9 cellular contexts compared by ENCODE assay signal in genomic region chr1:113391643-113392271, GRCh38. TPM values are rescaled to one million over a fixed set of nuclear protein-coding genes. Genes with fewer than 3 reads are reported as not detected.
DNase-seq lines count a peak whose midpoint lies in the region; ATAC-seq, FAIRE-seq and TF ChIP-seq lines count a peak whose summit lies in the region.
"Had no signal": no experiment of that assay in that cellular context is flagged by ENCODE, and none has a peak within 500 bp of the region (broad histone marks: within the 10 kb centered on the region; RNA-seq: fewer than 3 reads in every experiment).

No MANE protein-coding gene starts in this region.

- H3K4me3 ChIP-seq in SK-N-SH (ENCODE audit: low read depth in 2 of 2, low read length in 1 of 2): peak overlapping the region; percentile 87 to 98
- H3K4me3 ChIP-seq in H1 (ENCODE audit: extremely low read depth in 1 of 4, insufficient read depth in 2 of 4, low read depth in 3 of 4, low read length in 4 of 4): peak overlapping the region; percentile 78 to 94 (median 84)

- H2BK12ac ChIP-seq in H1 (ENCODE audit: low read depth, low read length): no peak overlapping the region

- peaks cover 17% of the 10 kb centered on the region for H3K23me2 ChIP-seq in H1 (ENCODE audit: low read depth, low read length)

- no peak overlapping the region for H3K56ac ChIP-seq in H1 (replicated peaks; ENCODE audit: insufficient read length, low read depth, low read length)

- no peak for TF ChIP-seq POLR2A in H1 (IDR thresholded peaks at IDR 0.05; ENCODE audit: control extremely low read depth in 1 of 2, low read depth in 2 of 2, low read length in 2 of 2)

- POLR2A ChIA-PET in SK-N-SH (lab: Yijun Ruan, JAX): interaction anchor here (0.8 to 1.4 kb wide), 5 partner anchors 109 to 319 kb away, joined by 3 to 9 read pairs (median 3); partner anchors contain the start of gene LRIG2
- POLR2A ChIA-PET in H1 (lab: Charles Lee; ENCODE audit: partially characterized antibody): interaction anchor here (0.6 kb wide), 1 partner anchor 36 kb away, joined by 3 read pairs; no protein-coding TSS in a partner anchor

- no peak overlapping the region for H2AK5ac ChIP-seq in H1 (ENCODE audit: low read depth, low read length)

- peaks cover 14% of the 10 kb centered on the region for H3F3A ChIP-seq in SK-N-SH (replicated peaks; ENCODE audit: insufficient read depth)

- H3K4me3 Mint-ChIP-seq in stimulated activated naive CD8-positive, alpha-beta T cell treated with anti-CD3 and anti-CD28 coated beads, Interleukin-15, Interleukin-2, amounts not matched to agents 100 ng/mL and 50 ng/mL, for 24 hours: peak overlapping the region; percentile 91
- peak overlapping the region; percentile 92 for H3K4me3 Mint-ChIP-seq in natural killer cell treated with Interleukin-12 subunit alpha and Interleukin-12 subunit beta and Interleukin-15 and Interleukin-18, amount 100 ng/mL, for 72 hours

- ATAC-seq in stimulated activated naive CD8-positive, alpha-beta T cell treated with anti-CD3 and anti-CD28 coated beads, Interleukin-15, Interleukin-2, amounts not matched to agents 100 U/mL and 50 U/mL, for 24 hours: no peak
- no peak for ATAC-seq in natural killer cell treated with Interleukin-12 subunit alpha and Interleukin-12 subunit beta and Interleukin-15 and Interleukin-18, amount 100 ng/mL, for 72 hours
- ATAC-seq in GM18511 (IDR thresholded peaks at IDR 0.05; ENCODE audit: unreplicated experiment) (no peak), GM19324 (IDR thresholded peaks at IDR 0.05; ENCODE audit: low FRiP score, unreplicated experiment) (no peak), GM18867 (IDR thresholded peaks at IDR 0.05; ENCODE audit: unreplicated experiment) (no peak)

- H3K4me1 ChIP-seq in SK-N-SH (ENCODE audit: control insufficient read depth in 1 of 2, insufficient read depth in 2 of 2, low read depth in 1 of 2, low read length in 1 of 2) (peaks cover 0 to 18% of the 10 kb centered on the region in 2 experiments; a peak in 2 of 4 replicates), H1 (replicated peaks in 1 of 4; ENCODE audit: control insufficient read depth in 3 of 4, insufficient read depth in 4 of 4, low read length in 3 of 4) (peaks cover 0 to 11% (median 4%) of the 10 kb centered on the region in 4 experiments; a peak in 3 of 7 replicates)

- H3K79me1 ChIP-seq in H1 (ENCODE audit: low read depth, low read length): no peaks in the 10 kb centered on the region

- WGBS in SK-N-SH (ENCODE audit: low lambda C conversion rate): 0% methylated on average over 9 of the region's 9 CpGs
- 38% methylated on average over 9 of the region's 9 CpGs; no CpG with 5 or more reads in 1 of the 2 experiments for WGBS in H1 (ENCODE audit: extremely low coverage in 1 of 2, insufficient coverage in 1 of 2, insufficient read length in 1 of 2, insufficient replicate concordance in 2 of 2, low coverage in 1 of 2, low lambda C conversion rate in 2 of 2, missing lambda C conversion rate in 1 of 2), 2 experiments

- H3K27ac ChIP-seq in SK-N-SH (ENCODE audit: low read depth in 2 of 2, low read length in 1 of 2): peak overlapping the region; percentile 16 to 94; a peak in 3 of 4 replicates
- no peak overlapping the region for H3K27ac ChIP-seq in H1 (ENCODE audit: low read depth, low read length)

- H3K79me2 ChIP-seq in SK-N-SH (ENCODE audit: insufficient read depth) (peaks cover 63% of the 10 kb centered on the region), H1 (ENCODE audit: control insufficient read depth in 1 of 2, insufficient read depth in 2 of 2, low read length in 2 of 2) (peaks cover 0 to 37% of the 10 kb centered on the region in 2 experiments; a peak in 3 of 4 replicates)

- H3K4ac ChIP-seq in H1 (replicated peaks; ENCODE audit: insufficient read length, low read depth, low read length): no peak overlapping the region

- H3K36me3 Mint-ChIP-seq in stimulated activated naive CD8-positive, alpha-beta T cell treated with anti-CD3 and anti-CD28 coated beads, Interleukin-15, Interleukin-2, amounts not matched to agents 100 ng/mL and 50 ng/mL, for 24 hours (ENCODE audit: low read depth): no peaks in the 10 kb centered on the region
- no peaks in the 10 kb centered on the region for H3K36me3 Mint-ChIP-seq in natural killer cell treated with Interleukin-12 subunit alpha and Interleukin-12 subunit beta and Interleukin-15 and Interleukin-18, amount 100 ng/mL, for 72 hours

- no peaks in the 10 kb centered on the region for H3K9me2 ChIP-seq in SK-N-SH

- H3K4me2 ChIP-seq in SK-N-SH (peak overlapping the region; percentile 79), H1 (ENCODE audit: insufficient read depth in 1 of 2, low read depth in 2 of 2, low read length in 2 of 2) (peak overlapping the region; percentile 81 to 95)

- TF ChIP-seq EP300 in SK-N-SH (IDR thresholded peaks at IDR 0.05; ENCODE audit: borderline replicate concordance in 1 of 2, low read depth in 1 of 2, low read length in 1 of 2) (no peak), H1 (IDR thresholded peaks at IDR 0.05; ENCODE audit: borderline replicate concordance in 1 of 2, low read depth in 2 of 2, low read length in 2 of 2) (no peak)

- no peak overlapping the region for H4K91ac ChIP-seq in H1 (replicated peaks; ENCODE audit: insufficient read length, low read length)

- H2BK15ac ChIP-seq in H1 (ENCODE audit: low read length): no peak overlapping the region

- no peak for TF ChIP-seq RAD21 in SK-N-SH (IDR thresholded peaks at IDR 0.05; ENCODE audit: low read length)
- TF ChIP-seq RAD21 in H1 (IDR thresholded peaks at IDR 0.05 in 1 of 2, conservative IDR thresholded peaks at IDR 0.05 in 1 of 2; ENCODE audit: low read depth in 2 of 2, low read length in 2 of 2): no peak

- no peak overlapping the region for H2AFZ ChIP-seq in SK-N-SH (ENCODE audit: low read depth)
- H2AFZ ChIP-seq in H1 (ENCODE audit: low read length): no peak overlapping the region

- no peaks in the 10 kb centered on the region for H3K9me3 ChIP-seq in SK-N-SH
- no peaks in the 10 kb centered on the region for H3K9me3 ChIP-seq in H1 (ENCODE audit: insufficient read depth in 2 of 2, low read depth in 1 of 2, low read length in 1 of 2)

- CTCF ChIA-PET in SK-N-SH (lab: Yijun Ruan, JAX): interaction anchor here (0.9 to 2.7 kb wide), 12 partner anchors 12 to 319 kb away, joined by 3 to 11 read pairs (median 4); partner anchors contain the start of gene LRIG2
- CTCF ChIA-PET in H1 (lab: Charles Lee; ENCODE audit: partially characterized antibody): interaction anchor here (0.6 to 1.2 kb wide), 5 partner anchors 8 to 676 kb away, joined by 3 read pairs; partner anchors contain the start of gene PPM1J

- DNase-seq in stimulated activated naive CD8-positive, alpha-beta T cell treated with anti-CD3 and anti-CD28 coated beads, Interleukin-15, Interleukin-2, amounts not matched to agents 100 U/mL and 50 U/mL, for 24 hours: no peak
- DNase-seq in SK-N-SH (no peak), H1 (ENCODE audit: low read depth in 1 of 2, low spot score in 2 of 2) (no peak)
- DNase-seq in natural killer cell treated with Interleukin-12 subunit alpha and Interleukin-12 subunit beta and Interleukin-15 and Interleukin-18, amount 100 ng/mL, for 72 hours (ENCODE audit: low spot score): no peak

- H3K18ac ChIP-seq in H1 (ENCODE audit: extremely low read depth, low read length): no peak overlapping the region

- H3K9me3 Mint-ChIP-seq in stimulated activated naive CD8-positive, alpha-beta T cell treated with anti-CD3 and anti-CD28 coated beads, Interleukin-15, Interleukin-2, amounts not matched to agents 100 ng/mL and 50 ng/mL, for 24 hours: peaks cover 4% of the 10 kb centered on the region
- peaks cover 3% of the 10 kb centered on the region for H3K9me3 Mint-ChIP-seq in natural killer cell treated with Interleukin-12 subunit alpha and Interleukin-12 subunit beta and Interleukin-15 and Interleukin-18, amount 100 ng/mL, for 72 hours

- H3K14ac ChIP-seq in H1 (ENCODE audit: insufficient read length): no peak overlapping the region

- H2BK5ac ChIP-seq in H1 (ENCODE audit: low read depth, low read length): no peak overlapping the region

- H2BK20ac ChIP-seq in H1 (ENCODE audit: low read length): no peak overlapping the region

- H3K4me1 Mint-ChIP-seq in stimulated activated naive CD8-positive, alpha-beta T cell treated with anti-CD3 and anti-CD28 coated beads, Interleukin-15, Interleukin-2, amounts not matched to agents 100 ng/mL and 50 ng/mL, for 24 hours (ENCODE audit: low read depth): peaks cover 22% of the 10 kb centered on the region
- peaks cover 17 to 24% of the 10 kb centered on the region in 2 donors for H3K4me1 Mint-ChIP-seq in natural killer cell treated with Interleukin-12 subunit alpha and Interleukin-12 subunit beta and Interleukin-15 and Interleukin-18, amount 100 ng/mL, for 72 hours (ENCODE audit: low read depth in 2 of 2)

- no peak for FAIRE-seq in H1 (lab: Jason Lieb, UNC)
- FAIRE-seq: colon had no signal

- no peak overlapping the region for H3K27ac Mint-ChIP-seq in stimulated activated naive CD8-positive, alpha-beta T cell treated with anti-CD3 and anti-CD28 coated beads, Interleukin-15, Interleukin-2, amounts not matched to agents 100 ng/mL and 50 ng/mL, for 24 hours
- no peak overlapping the region for H3K27ac Mint-ChIP-seq in natural killer cell treated with Interleukin-12 subunit alpha and Interleukin-12 subunit beta and Interleukin-15 and Interleukin-18, amount 100 ng/mL, for 72 hours

- H3K23ac ChIP-seq in H1 (ENCODE audit: insufficient read length): no peak overlapping the region

- no peak overlapping the region for H4K5ac ChIP-seq in H1 (ENCODE audit: insufficient read length, low read depth, low read length)

- H2BK120ac ChIP-seq in H1 (replicated peaks; ENCODE audit: low read depth, low read length): no peak overlapping the region

- H3K9ac ChIP-seq in SK-N-SH: peak overlapping the region; percentile 85; the same call in 1 of the 2 replicates
- no peak overlapping the region for H3K9ac ChIP-seq in H1 (replicated peaks in 1 of 4; ENCODE audit: extremely low read depth in 1 of 4, low read depth in 3 of 4, low read length in 3 of 4)

- H3K27me3 ChIP-seq in SK-N-SH (ENCODE audit: insufficient read depth): no peaks in the 10 kb centered on the region
- H3K27me3 ChIP-seq in H1 (replicated peaks in 1 of 4; ENCODE audit: control insufficient read depth in 3 of 4, extremely low read depth in 1 of 4, insufficient read depth in 3 of 4, low read length in 3 of 4): no peaks in the 10 kb centered on the region; a peak in 2 of 7 replicates

- H4K20me1 ChIP-seq in SK-N-SH (ENCODE audit: insufficient read depth) (peaks cover 16% of the 10 kb centered on the region), H1 (replicated peaks in 1 of 2; ENCODE audit: control insufficient read depth in 1 of 2, insufficient read depth in 2 of 2, low read length in 2 of 2) (peaks cover 8 to 10% of the 10 kb centered on the region in 2 experiments)

- TF ChIP-seq CTCF in SK-N-SH (IDR thresholded peaks at IDR 0.05) (no peak), H1 (IDR thresholded peaks at IDR 0.05; ENCODE audit: control extremely low read depth in 1 of 3, insufficient read depth in 1 of 3, low read depth in 1 of 3, low read length in 3 of 3) (no peak)

- H3K36me3 ChIP-seq in SK-N-SH (replicated peaks in 1 of 2; ENCODE audit: control insufficient read depth in 1 of 2, insufficient read depth in 2 of 2, low read length in 1 of 2): no peaks in the 10 kb centered on the region
- no peaks in the 10 kb centered on the region for H3K36me3 ChIP-seq in H1 (ENCODE audit: control insufficient read depth in 2 of 4, insufficient read depth in 4 of 4, low read length in 3 of 4)

- peaks cover 56% of the 10 kb centered on the region for H3K27me3 Mint-ChIP-seq in stimulated activated naive CD8-positive, alpha-beta T cell treated with anti-CD3 and anti-CD28 coated beads, Interleukin-15, Interleukin-2, amounts not matched to agents 100 ng/mL and 50 ng/mL, for 24 hours
- peaks cover 28 to 54% of the 10 kb centered on the region in 2 donors for H3K27me3 Mint-ChIP-seq in natural killer cell treated with Interleukin-12 subunit alpha and Interleukin-12 subunit beta and Interleukin-15 and Interleukin-18, amount 100 ng/mL, for 72 hours

- no peak overlapping the region for H4K8ac ChIP-seq in H1 (ENCODE audit: extremely low read depth, insufficient read depth, low read length)

RNA-seq across cellular contexts. Expression of gene MAGI3, which starts 1.4 kb away (rescaled TPM):
- polyA plus RNA-seq in SK-N-SH (2012; rRNA removed): 2.9 and 3.8 TPM in 2 replicates
- 4.3 and 4.6 TPM in 2 replicates for polyA plus RNA-seq in SK-N-SH (2012; cell fraction: cytosol; rRNA removed)
- polyA plus RNA-seq in SK-N-SH (2012; cell fraction: nucleus; rRNA removed): 3.6 and 6.0 TPM in 2 replicates
- 6.7 and 7.8 TPM in 2 replicates for total RNA-seq in H1 (2021; fragmentation: NEBNext Ultra II Directional; extraction: Animal tissue kit (Norgen Biotek cat#: 25700))
- polyA plus RNA-seq in H1 (2011; rRNA removed): 2.1 and 2.3 TPM in 2 replicates
- 2.5 TPM for polyA plus RNA-seq in H1 (2011; cell fraction: cytosol; rRNA removed)
- 4.2 TPM for polyA plus RNA-seq in H1 (2011; cell fraction: nucleus; rRNA removed)
- 3.5 to 5.5 TPM (median 4.2 TPM) in 4 replicates for polyA plus RNA-seq in H1 (2012, experiment 1 of 2)
- polyA plus RNA-seq in H1 (2012, experiment 2 of 2): 1.3 TPM
- 2.7 TPM for polyA plus RNA-seq in H1 (2013, experiment 1 of 2)
- polyA plus RNA-seq in H1 (2013, experiment 2 of 2): 2.5 TPM
- polyA minus RNA-seq in H1 (2011; rRNA and poly(A)+ RNA removed): 14.3 and 19.3 TPM in 2 replicates
- polyA minus RNA-seq in H1 (2011; cell fraction: cytosol; rRNA and poly(A)+ RNA removed): 5.1 TPM
- polyA minus RNA-seq in H1 (2011; cell fraction: nucleus; rRNA and poly(A)+ RNA removed): 34.4 TPM
- 1 to 10 TPM; 1.5 to 3.5 TPM for total RNA-seq in natural killer cell treated with Interleukin-12 subunit alpha and Interleukin-12 subunit beta and Interleukin-15 and Interleukin-18, amount 100 ng/mL, for 72 hours
